ENCODE assay signal across 17 cellular contexts in the genomic region with DNA sequence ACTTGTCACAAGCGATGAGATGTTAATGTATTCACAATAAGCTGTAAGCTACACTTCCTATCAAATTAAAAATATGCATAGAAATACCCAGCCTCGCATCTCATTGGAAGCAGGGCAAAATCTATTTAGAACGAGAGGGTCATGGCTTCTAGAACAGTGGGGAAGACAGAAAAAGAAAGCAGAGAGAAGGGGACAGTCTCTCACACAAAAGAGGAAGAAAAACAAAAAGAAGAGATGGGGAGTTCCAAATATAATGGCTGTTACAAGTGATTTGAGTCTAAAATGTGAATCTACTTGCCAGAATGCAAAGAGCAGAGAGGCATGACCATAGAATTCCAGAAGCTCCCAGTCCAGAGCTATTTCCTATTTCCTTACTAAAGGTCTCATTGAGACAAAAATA. TPM values are rescaled to one million over a fixed set of nuclear protein-coding genes. Genes with fewer than 3 reads are reported as not detected.
DNase-seq lines count a peak whose midpoint lies in the region; ATAC-seq and TF ChIP-seq lines count a peak whose summit lies in the region.
"Had no signal": no experiment of that assay in that cellular context is flagged by ENCODE, and none has a peak within 500 bp of the region (broad histone marks: within the 10 kb centered on the region; RNA-seq: fewer than 3 reads in every experiment).

No MANE protein-coding gene starts in this region.

- H3K79me2 ChIP-seq in OCI-LY1 (ENCODE audit: insufficient read depth, low read length) = no peaks in the 10 kb centered on the region

- H3K9me3 ChIP-seq in OCI-LY1 (ENCODE audit: low read length) = no peaks in the 10 kb centered on the region
- H3K9me3 ChIP-seq in naive thymus-derived CD4-positive, alpha-beta T cell (ENCODE audit: control insufficient read depth in 2 of 3, low read length in 3 of 3) = no peaks in the 10 kb centered on the region
- H3K9me3 ChIP-seq: BE2C, gastroesophageal sphincter, left lung, ovary, thyroid gland had no signal

- H3K9ac ChIP-seq in OCI-LY1 (ENCODE audit: low read length) = no peak overlapping the region

- H4K20me1 ChIP-seq in OCI-LY1 (ENCODE audit: insufficient read depth, low read length) = no peaks in the 10 kb centered on the region

- H3F3A ChIP-seq in OCI-LY1 (ENCODE audit: insufficient read depth, low read length) = no peaks in the 10 kb centered on the region

- H3K27me3 ChIP-seq in OCI-LY1 (ENCODE audit: insufficient read depth, low read length) = no peaks in the 10 kb centered on the region
- H3K27me3 ChIP-seq in naive thymus-derived CD4-positive, alpha-beta T cell (ENCODE audit: control insufficient read depth in 2 of 2, insufficient read depth in 2 of 2, low read length in 2 of 2) = no peaks in the 10 kb centered on the region
- H3K27me3 ChIP-seq: BE2C, gastroesophageal sphincter, left lung, ovary, thyroid gland had no signal

- no peaks in the 10 kb centered on the region for H3K9me2 ChIP-seq in OCI-LY1 (ENCODE audit: low read depth, low read length)

- TF ChIP-seq CTCF in OCI-LY1 (IDR thresholded peaks at IDR 0.05; ENCODE audit: low read length) = no peak
- no peak for TF ChIP-seq CTCF in natural killer cell (IDR thresholded peaks at IDR 0.05)

- no peak overlapping the region for H3K4me3 ChIP-seq in OCI-LY1 (ENCODE audit: low read depth, low read length, poor library complexity, severe bottlenecking)
- no peak overlapping the region for H3K4me3 ChIP-seq in naive thymus-derived CD4-positive, alpha-beta T cell (ENCODE audit: low read length)
- H3K4me3 ChIP-seq: gastroesophageal sphincter, left lung, ovary, thyroid gland had no signal

- H3K36me3 ChIP-seq in OCI-LY1 (ENCODE audit: insufficient read depth, low read length) = peaks cover 4% of the 10 kb centered on the region
- peaks cover 0 to 6% (median 3%) of the 10 kb centered on the region in 3 experiments for H3K36me3 ChIP-seq in naive thymus-derived CD4-positive, alpha-beta T cell (ENCODE audit: control insufficient read depth in 2 of 3, insufficient read depth in 3 of 3, low read length in 3 of 3)
- H3K36me3 ChIP-seq: gastroesophageal sphincter, left lung, ovary, thyroid gland had no signal

- CTCF ChIA-PET in naive thymus-derived CD4-positive, alpha-beta T cell (lab: Charles Lee) = no interaction called here

- H2AFZ ChIP-seq in OCI-LY1 (ENCODE audit: low read length) = no peak overlapping the region

- H3K4me3 Mint-ChIP-seq in naive thymus-derived CD4-positive, alpha-beta T cell = peak overlapping the region in 8 of 10 donors; percentile 1 to 56 (median 24)
- no peak overlapping the region for H3K4me3 Mint-ChIP-seq in natural killer cell

- no peak overlapping the region for H3K27ac ChIP-seq in OCI-LY1 (ENCODE audit: low read depth, low read length, poor library complexity, severe bottlenecking)
- H3K27ac ChIP-seq in naive thymus-derived CD4-positive, alpha-beta T cell (ENCODE audit: low read depth, low read length) = no peak overlapping the region
- H3K27ac ChIP-seq: gastroesophageal sphincter, left lung, ovary, thyroid gland had no signal

- peaks cover 3 to 53% (median 39%) of the 10 kb centered on the region in 5 donors for H3K36me3 Mint-ChIP-seq in naive thymus-derived CD4-positive, alpha-beta T cell
- no peaks in the 10 kb centered on the region for H3K36me3 Mint-ChIP-seq in natural killer cell

- ATAC-seq in GM18867 (IDR thresholded peaks at IDR 0.05; ENCODE audit: unreplicated experiment) (peak; percentile 47), GM21619 (IDR thresholded peaks at IDR 0.05; ENCODE audit: unreplicated experiment) (peak; percentile 41), natural killer cell (no peak)
- no peak for ATAC-seq in naive thymus-derived CD4-positive, alpha-beta T cell
- ATAC-seq: gastroesophageal sphincter, left lung had no signal

- H3K27me3 Mint-ChIP-seq in naive thymus-derived CD4-positive, alpha-beta T cell = no peaks in the 10 kb centered on the region
- no peaks in the 10 kb centered on the region for H3K27me3 Mint-ChIP-seq in natural killer cell (ENCODE audit: low read depth in 2 of 2)

- no peak for DNase-seq in naive thymus-derived CD4-positive, alpha-beta T cell
- DNase-seq in natural killer cell = no peak
- DNase-seq in superior temporal gyrus (ENCODE audit: extremely low spot score) = no peak
- DNase-seq in UCSD-AML1 (lab: John Stamatoyannopoulos, UW; ENCODE audit: unreplicated experiment) = no peak
- DNase-seq: BE2C; erythroblast; H7; IMR-90; left lung; NCI-H2107; ovary; stimulated activated CD4-positive, alpha-beta T cell treated with anti-CD3 and anti-CD28 coated beads, Interleukin-4, amount 100 ng/mL, for 1 hour; thyroid gland had no signal

- intact Hi-C loops in naive thymus-derived CD4-positive, alpha-beta T cell (cut with micrococcal nuclease) = loop anchor here in 1 of 2 donors (1.0 kb wide), 1 partner anchor 8 kb away; no protein-coding TSS in a partner anchor
- intact Hi-C loops in natural killer cell (cut with micrococcal nuclease) = no loop called here

- H3K9me3 Mint-ChIP-seq in naive thymus-derived CD4-positive, alpha-beta T cell = no peaks in the 10 kb centered on the region
- H3K9me3 Mint-ChIP-seq in natural killer cell = peaks cover 2 to 3% of the 10 kb centered on the region in 2 donors

- peak overlapping the region in 7 of 9 donors; percentile 13 to 71 (median 44) for H3K27ac Mint-ChIP-seq in naive thymus-derived CD4-positive, alpha-beta T cell
- H3K27ac Mint-ChIP-seq in natural killer cell = no peak overlapping the region

- H3K4me1 ChIP-seq in OCI-LY1 (ENCODE audit: insufficient read depth, low read length, severe bottlenecking) = peaks cover 21% of the 10 kb centered on the region
- H3K4me1 ChIP-seq in naive thymus-derived CD4-positive, alpha-beta T cell (ENCODE audit: control insufficient read depth in 2 of 2, insufficient read depth in 2 of 2, low read length in 2 of 2) = no peaks in the 10 kb centered on the region
- H3K4me1 ChIP-seq: left lung had no signal

- H3K4me2 ChIP-seq in OCI-LY1 (ENCODE audit: low read length) = peak overlapping the region; percentile 12; the same call in 1 of the 2 replicates

- POLR2A ChIA-PET in naive thymus-derived CD4-positive, alpha-beta T cell (lab: Charles Lee) = interaction anchor here (0.7 to 1.1 kb wide), 3 partner anchors 10 to 92 kb away, joined by 3 read pairs; no protein-coding TSS in a partner anchor

- H3K4me1 Mint-ChIP-seq in naive thymus-derived CD4-positive, alpha-beta T cell = peaks cover 16 to 81% (median 69%) of the 10 kb centered on the region in 7 donors
- no peaks in the 10 kb centered on the region for H3K4me1 Mint-ChIP-seq in natural killer cell

RNA-seq across cellular contexts. Expression of a gene that starts 13.8 kb away (rescaled TPM):
- 100 to 1,000 TPM in 3 of 5 experiments, 10 to 100 TPM in 1, 1 to 10 TPM in 1; 7.6 to 288 (median 227) TPM for total RNA-seq in naive thymus-derived CD4-positive, alpha-beta T cell
- 100 to 1,000 TPM; 169 to 173 TPM for polyA plus RNA-seq in naive thymus-derived CD4-positive, alpha-beta T cell
- under 1 TPM in 2 of 3 donors, not detected in 1; 0.27 to 0.90 TPM for total RNA-seq in natural killer cell

Comparison
In these comparisons a context has a peak if more than half of its experiments do, and no peak if none do; other contexts are left out.
1. ATAC-seq: peak in GM18867 (single experiment) and GM21619 (single experiment); none in naive thymus-derived CD4-positive, alpha-beta T cell (single experiment) and natural killer cell (0 of 3).
2. H3K27ac Mint-ChIP-seq: peak in naive thymus-derived CD4-positive, alpha-beta T cell (7 of 9); none in natural killer cell (0 of 2).
3. RNA of a gene that starts 13.8 kb away (total RNA-seq): 7.6 to 288 TPM in naive thymus-derived CD4-positive, alpha-beta T cell; 0.27 to 0.90 TPM in natural killer cell; every median in the first group is over 4 times any median in the second.